Comparison of ENCODE assay signal across 11 cellular contexts in the genomic region with DNA sequence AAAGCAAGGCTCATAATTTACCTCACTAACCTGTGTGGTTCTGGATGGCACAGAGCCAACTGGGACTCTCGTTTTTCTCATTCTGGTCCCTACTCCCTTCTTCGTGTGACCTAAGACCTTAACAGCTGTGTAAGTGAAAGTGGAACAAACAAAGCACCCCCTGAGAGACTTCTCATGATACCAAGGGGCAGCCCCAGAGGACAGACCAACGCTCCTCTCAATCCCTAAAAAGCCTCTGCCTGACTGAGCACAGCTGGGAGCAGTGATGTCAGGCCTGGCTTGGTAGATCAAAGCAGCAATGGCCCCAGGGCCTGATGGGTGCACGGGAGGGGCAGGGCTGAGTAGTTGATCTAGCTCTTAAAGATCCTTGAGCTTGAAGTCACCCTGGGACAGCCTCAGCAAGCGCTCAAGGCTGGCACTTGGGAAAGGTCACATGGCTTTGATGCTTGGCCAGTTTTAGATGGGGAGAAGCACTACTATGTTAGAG. TPM values are rescaled to one million over a fixed set of nuclear protein-coding genes. Genes with fewer than 3 reads are reported as not detected.
DNase-seq lines count a peak whose midpoint lies in the region; ATAC-seq, FAIRE-seq and TF ChIP-seq lines count a peak whose summit lies in the region.
"Had no signal": no experiment of that assay in that cellular context is flagged by ENCODE, and none has a peak within 500 bp of the region (broad histone marks: within the 10 kb centered on the region; RNA-seq: fewer than 3 reads in every experiment).

No MANE protein-coding gene starts in this region.

- TF ChIP-seq EP300 in HepG2 (IDR thresholded peaks at IDR 0.05; ENCODE audit: low read depth in 2 of 2, low read length in 2 of 2), result no peak
- no peak for TF ChIP-seq EP300 in HepG2 (CRISPR knock-in tag; IDR thresholded peaks at IDR 0.05; ENCODE audit: borderline replicate concordance)
- TF ChIP-seq EP300 in SK-N-SH (IDR thresholded peaks at IDR 0.05; ENCODE audit: borderline replicate concordance in 1 of 2, low read depth in 1 of 2, low read length in 1 of 2), result no peak

- H3K4me1 Mint-ChIP-seq in activated T-cell treated with anti-CD3 and anti-CD28 coated beads, Interleukin-2, amount 50 U/mL, for 72 hours (ENCODE audit: low read depth), result no peaks in the 10 kb centered on the region
- H3K4me1 Mint-ChIP-seq in naive thymus-derived CD8-positive, alpha-beta T cell, result peaks cover 0 to 1% (median 0%) of the 10 kb centered on the region in 4 donors

- in situ Hi-C loops in HepG2 (cut with HindIII; ENCODE audit: extremely low pct_ligation_motif_present, low pct_unique_long_range_greater_than_20kb), result no loop called here

- no peak overlapping the region for H3K27ac Mint-ChIP-seq in activated T-cell treated with anti-CD3 and anti-CD28 coated beads, Interleukin-2, amount 50 U/mL, for 72 hours
- H3K27ac Mint-ChIP-seq in naive thymus-derived CD8-positive, alpha-beta T cell, result no peak overlapping the region

- H3K9ac ChIP-seq in HepG2 (ENCODE audit: insufficient read depth, low read depth, low read length) (no peak overlapping the region), SK-N-SH (no peak overlapping the region)

- no peaks in the 10 kb centered on the region for H4K20me1 ChIP-seq in HepG2 (ENCODE audit: insufficient read depth, low read length)
- H4K20me1 ChIP-seq in SK-N-SH (ENCODE audit: insufficient read depth), result no peaks in the 10 kb centered on the region

- no peak for TF ChIP-seq RAD21 in HepG2 (CRISPR knock-in tag; IDR thresholded peaks at IDR 0.05)
- no peak for TF ChIP-seq RAD21 in SK-N-SH (IDR thresholded peaks at IDR 0.05; ENCODE audit: low read length)

- no peaks in the 10 kb centered on the region for H3K36me3 Mint-ChIP-seq in activated T-cell treated with anti-CD3 and anti-CD28 coated beads, Interleukin-2, amount 50 U/mL, for 72 hours (ENCODE audit: insufficient read depth in 2 of 2)
- H3K36me3 Mint-ChIP-seq in naive thymus-derived CD8-positive, alpha-beta T cell, result no peaks in the 10 kb centered on the region

- H2AFZ ChIP-seq in HepG2 (ENCODE audit: low read length) (no peak overlapping the region), SK-N-SH (ENCODE audit: low read depth) (no peak overlapping the region; the same call in 1 of the 2 replicates)

- FAIRE-seq in HepG2 (lab: Jason Lieb, UNC), result no peak
- FAIRE-seq: endothelial cell of umbilical vein had no signal

- no peak for DNase-seq in HepG2 (ENCODE audit: low spot score)
- no peak for DNase-seq in right lobe of liver
- DNase-seq in SK-N-SH, result no peak
- DNase-seq in upper lobe of right lung, result no peak
- DNase-seq in activated T-cell treated with anti-CD3 and anti-CD28 coated beads, Interleukin-2, amount 50 U/mL, for 72 hours, result no peak
- no peak for DNase-seq in naive thymus-derived CD8-positive, alpha-beta T cell
- DNase-seq: left cardiac atrium had no signal

- H3K9me3 ChIP-seq in HepG2 (ENCODE audit: low read length) (no peaks in the 10 kb centered on the region), right lobe of liver (no peaks in the 10 kb centered on the region), SK-N-SH (no peaks in the 10 kb centered on the region), upper lobe of right lung (no peaks in the 10 kb centered on the region)
- H3K9me3 ChIP-seq: suprapubic skin had no signal

- CTCF ChIA-PET in HepG2 (lab: Yijun Ruan, JAX; ENCODE audit: low intra/inter-chr PET ratio, low total read pairs), result no interaction called here
- CTCF ChIA-PET in SK-N-SH (lab: Yijun Ruan, JAX), result interaction anchor here (1.2 to 4.2 kb wide), 3 partner anchors 16 to 40 kb away, joined by 3 to 16 read pairs (median 4); partner anchors contain the start of gene TGM2

- BruUV-seq in HepG2 (replicated peaks; lab: Mats Ljungman, UMichigan), result no TSS peak

- no peaks in the 10 kb centered on the region for H3K79me2 ChIP-seq in HepG2 (ENCODE audit: insufficient read depth, low read length)
- H3K79me2 ChIP-seq in SK-N-SH (ENCODE audit: insufficient read depth), result no peaks in the 10 kb centered on the region

- no peak for ATAC-seq in HepG2
- ATAC-seq in right lobe of liver, result no peak
- peak; percentile 80 for ATAC-seq in HG02852 (IDR thresholded peaks at IDR 0.05; ENCODE audit: unreplicated experiment)
- ATAC-seq in upper lobe of right lung, result peak; percentile 70
- ATAC-seq in activated T-cell treated with anti-CD3 and anti-CD28 coated beads, Interleukin-2, amount 50 U/mL, for 72 hours (replicated peaks in 1 of 2), result no peak
- no peak for ATAC-seq in GM19035 (IDR thresholded peaks at IDR 0.05; ENCODE audit: unreplicated experiment)
- no peak for ATAC-seq in naive thymus-derived CD8-positive, alpha-beta T cell
- ATAC-seq: left cardiac atrium had no signal

- H3K4me1 ChIP-seq in HepG2 (ENCODE audit: insufficient read depth, low read length) (no peaks in the 10 kb centered on the region), right lobe of liver (no peaks in the 10 kb centered on the region), SK-N-SH (ENCODE audit: control insufficient read depth in 1 of 2, insufficient read depth in 2 of 2, low read depth in 1 of 2, low read length in 1 of 2) (peaks cover 0 to 7% of the 10 kb centered on the region in 2 experiments; a peak in 1 of 4 replicates), upper lobe of right lung (no peaks in the 10 kb centered on the region)
- H3K4me1 ChIP-seq: suprapubic skin had no signal

- WGBS in HepG2 (ENCODE audit: low lambda C conversion rate), result 5% methylated on average over 5 of the region's 5 CpGs
- WGBS in right lobe of liver (ENCODE audit: insufficient coverage, low coverage, low lambda C conversion rate, missing lambda C conversion rate), result 59% methylated on average over 4 of the region's 5 CpGs
- WGBS in SK-N-SH (ENCODE audit: low lambda C conversion rate), result 64% methylated on average over 4 of the region's 5 CpGs

- H3K4me2 ChIP-seq in HepG2 (ENCODE audit: low read depth, low read length) (no peak overlapping the region), SK-N-SH (no peak overlapping the region)

- intact Hi-C loops in HepG2 (cut with micrococcal nuclease; ENCODE audit: unreplicated experiment), result no loop called here
- intact Hi-C loops in right lobe of liver (cut with DNase I), result no loop called here
- intact Hi-C loops in upper lobe of right lung (cut with DNase I), result no loop called here

- no peaks in the 10 kb centered on the region for H3K9me2 ChIP-seq in SK-N-SH

- peaks cover 7 to 34% of the 10 kb centered on the region in 2 experiments; a peak in 4 of 5 replicates for H3K27me3 ChIP-seq in HepG2 (ENCODE audit: control insufficient read depth in 1 of 2, insufficient read depth in 2 of 2, low read length in 2 of 2)
- no peaks in the 10 kb centered on the region for H3K27me3 ChIP-seq in right lobe of liver
- no peaks in the 10 kb centered on the region for H3K27me3 ChIP-seq in SK-N-SH (ENCODE audit: insufficient read depth)
- no peaks in the 10 kb centered on the region for H3K27me3 ChIP-seq in upper lobe of right lung

- H3K4me3 ChIP-seq in HepG2 (replicated peaks in 1 of 3; ENCODE audit: insufficient read depth in 1 of 3, low read depth in 2 of 3, low read length in 3 of 3) (no peak overlapping the region), right lobe of liver (no peak overlapping the region), SK-N-SH (ENCODE audit: low read depth in 2 of 2, low read length in 1 of 2) (no peak overlapping the region), upper lobe of right lung (no peak overlapping the region)
- H3K4me3 ChIP-seq: suprapubic skin had no signal

- H3K27ac ChIP-seq in HepG2 (ENCODE audit: extremely low read length, insufficient read depth, low read length) (no peak overlapping the region), right lobe of liver (no peak overlapping the region), SK-N-SH (ENCODE audit: low read depth in 2 of 2, low read length in 1 of 2) (no peak overlapping the region; a peak in 1 of 4 replicates), upper lobe of right lung (no peak overlapping the region)
- H3K27ac ChIP-seq: suprapubic skin had no signal

- no peak overlapping the region for H3K4me3 Mint-ChIP-seq in activated T-cell treated with anti-CD3 and anti-CD28 coated beads, Interleukin-2, amount 50 U/mL, for 72 hours
- H3K4me3 Mint-ChIP-seq in naive thymus-derived CD8-positive, alpha-beta T cell, result no peak overlapping the region

- POLR2A ChIA-PET in HepG2 (lab: Yijun Ruan, JAX), result interaction anchor here (0.8 kb wide), 1 partner anchor 38 kb away, joined by 3 read pairs; no protein-coding TSS in a partner anchor
- POLR2A ChIA-PET in SK-N-SH (lab: Yijun Ruan, JAX), result no interaction called here
- POLR2A ChIA-PET in naive thymus-derived CD8-positive, alpha-beta T cell (lab: Charles Lee), result no interaction called here

- peaks cover 44% of the 10 kb centered on the region for H3K27me3 Mint-ChIP-seq in activated T-cell treated with anti-CD3 and anti-CD28 coated beads, Interleukin-2, amount 50 U/mL, for 72 hours (ENCODE audit: low read depth)
- peaks cover 13 to 32% (median 24%) of the 10 kb centered on the region in 5 donors for H3K27me3 Mint-ChIP-seq in naive thymus-derived CD8-positive, alpha-beta T cell

- no peaks in the 10 kb centered on the region for H3K36me3 ChIP-seq in HepG2 (replicated peaks in 1 of 2; ENCODE audit: control insufficient read depth in 1 of 2, insufficient read depth in 2 of 2, low read length in 2 of 2)
- H3K36me3 ChIP-seq in right lobe of liver, result no peaks in the 10 kb centered on the region
- H3K36me3 ChIP-seq in SK-N-SH (replicated peaks in 1 of 2; ENCODE audit: control insufficient read depth in 1 of 2, insufficient read depth in 2 of 2, low read length in 1 of 2), result no peaks in the 10 kb centered on the region
- no peaks in the 10 kb centered on the region for H3K36me3 ChIP-seq in upper lobe of right lung
- H3K36me3 ChIP-seq: suprapubic skin had no signal

- peaks cover 26% of the 10 kb centered on the region for H3F3A ChIP-seq in SK-N-SH (replicated peaks; ENCODE audit: insufficient read depth)

- no peak for TF ChIP-seq CTCF in HepG2 (CRISPR knock-in tag; IDR thresholded peaks at IDR 0.05)
- no peak for TF ChIP-seq CTCF in right lobe of liver (IDR thresholded peaks at IDR 0.05)
- TF ChIP-seq CTCF in SK-N-SH (IDR thresholded peaks at IDR 0.05), result no peak
- no peak for TF ChIP-seq CTCF in upper lobe of right lung (IDR thresholded peaks at IDR 0.05)

- no peak for TF ChIP-seq POLR2A in HepG2 (IDR thresholded peaks at IDR 0.05; ENCODE audit: insufficient read depth in 1 of 2, low read depth in 2 of 2, low read length in 2 of 2)
- TF ChIP-seq POLR2A in right lobe of liver (IDR thresholded peaks at IDR 0.05), result no peak

- H3K9me3 Mint-ChIP-seq in activated T-cell treated with anti-CD3 and anti-CD28 coated beads, Interleukin-2, amount 50 U/mL, for 72 hours, result no peaks in the 10 kb centered on the region
- no peaks in the 10 kb centered on the region for H3K9me3 Mint-ChIP-seq in naive thymus-derived CD8-positive, alpha-beta T cell

RNA-seq across cellular contexts. Expression of gene TGM2, which starts 16.2 kb away (rescaled TPM):
- total RNA-seq in HepG2 (2016; rRNA removed; fragmentation: Illumina TruSeq; extraction: Trizol) (4.2 and 4.5 TPM in 2 replicates), right lobe of liver (100 to 1,000 TPM; 135 to 940 (median 474) TPM), upper lobe of right lung (562 TPM)
- 0.61 and 0.88 TPM in 2 replicates for total RNA-seq in HepG2 (2016; cell fraction: cytosol; rRNA removed; fragmentation: Illumina TruSeq; extraction: Trizol; ENCODE audit: low read depth)
- total RNA-seq in HepG2 (2016; cell fraction: insoluble cytoplasmic fraction; rRNA removed; fragmentation: Illumina TruSeq; extraction: Trizol), result 3.3 and 4.3 TPM in 2 replicates
- 2.1 and 2.3 TPM in 2 replicates for total RNA-seq in HepG2 (2016; cell fraction: membrane; rRNA removed; fragmentation: Illumina TruSeq; extraction: Trizol)
- 4.3 and 4.5 TPM in 2 replicates for total RNA-seq in HepG2 (2016; cell fraction: nucleus; rRNA removed; fragmentation: Illumina TruSeq; extraction: Trizol)
- polyA plus RNA-seq in HepG2 (2011; rRNA removed) (46.4 and 52.3 TPM in 2 replicates), SK-N-SH (2012; rRNA removed) (548 and 676 TPM in 2 replicates)
- polyA plus RNA-seq in HepG2 (2011; cell fraction: cytosol; rRNA removed), result 39.7 and 45.8 TPM in 2 replicates
- polyA plus RNA-seq in HepG2 (2011; cell fraction: nucleus; rRNA removed), result 48.4 and 54.8 TPM in 2 replicates
- polyA plus RNA-seq in HepG2 (2012), result 14.4 and 32.4 TPM in 2 replicates
- polyA plus RNA-seq in HepG2 (2016; cell fraction: cytosol; fragmentation: Illumina TruSeq; extraction: Trizol; ENCODE audit: low read depth), result 1.5 and 1.8 TPM in 2 replicates
- 5.3 and 7.5 TPM in 2 replicates for polyA plus RNA-seq in HepG2 (2016; cell fraction: insoluble cytoplasmic fraction; fragmentation: Illumina TruSeq; extraction: Trizol; ENCODE audit: low read depth)
- 2.5 TPM in 2 replicates for polyA plus RNA-seq in HepG2 (2016; cell fraction: membrane; fragmentation: Illumina TruSeq; extraction: Trizol; ENCODE audit: low read depth)
- polyA plus RNA-seq in HepG2 (2016; cell fraction: nucleus; fragmentation: Illumina TruSeq; extraction: Trizol; ENCODE audit: insufficient read depth, low read depth), result 7.7 and 9.8 TPM in 2 replicates
- polyA minus RNA-seq in HepG2 (2011; rRNA and poly(A)+ RNA removed; ENCODE audit: low replicate concordance), result 39.1 and 112 TPM in 2 replicates
- polyA minus RNA-seq in HepG2 (2011; cell fraction: cytosol; rRNA and poly(A)+ RNA removed), result 43.5 and 48.8 TPM in 2 replicates
- polyA minus RNA-seq in HepG2 (2011; cell fraction: nucleus; rRNA and poly(A)+ RNA removed), result 26.7 and 32.2 TPM in 2 replicates
- polyA plus RNA-seq in SK-N-SH (2012; cell fraction: cytosol; rRNA removed), result 278 and 460 TPM in 2 replicates
- 675 and 717 TPM in 2 replicates for polyA plus RNA-seq in SK-N-SH (2012; cell fraction: nucleus; rRNA removed)
- under 1 TPM; 0.23 to 0.38 TPM for total RNA-seq in activated T-cell treated with anti-CD3 and anti-CD28 coated beads, Interleukin-2, amount 50 U/mL, for 72 hours
- total RNA-seq in naive thymus-derived CD8-positive, alpha-beta T cell, result not detected
- polyA plus RNA-seq in naive thymus-derived CD8-positive, alpha-beta T cell, result not detected

Comparison
In these comparisons a context has a peak if more than half of its experiments do, and no peak if none do; other contexts are left out.
1. RNA of gene TGM2, which starts 16.2 kb away (total RNA-seq): 135 to 940 TPM in right lobe of liver and 562 TPM in upper lobe of right lung (single experiment); 0.61 to 4.5 TPM in HepG2, 0.23 to 0.38 TPM in activated T-cell treated with anti-CD3 and anti-CD28 coated beads, Interleukin-2, amount 50 U/mL, for 72 hours and not detected in naive thymus-derived CD8-positive, alpha-beta T cell; every median in the first group is over 10 times any median in the second.
2. ATAC-seq: peak in HG02852 (single experiment) and upper lobe of right lung (single experiment); none in HepG2 (single experiment), right lobe of liver (0 of 4), activated T-cell treated with anti-CD3 and anti-CD28 coated beads, Interleukin-2, amount 50 U/mL, for 72 hours (0 of 2), GM19035 (single experiment) and naive thymus-derived CD8-positive, alpha-beta T cell (0 of 2).
3. Of the 25 proteins assayed by ChIP-seq in both HepG2 and SK-N-SH: peak only in HepG2: none; only in SK-N-SH: NFIC; in both: none; in neither: 24.